Comparison of ENCODE assay signal across 23 cellular contexts in genomic region chr12:90519285-90519684, GRCh38.
DNase-seq lines count a peak whose midpoint lies in the region; ATAC-seq and TF ChIP-seq lines count a peak whose summit lies in the region.
"Had no signal": no experiment of that assay in that cellular context is flagged by ENCODE, and none has a peak within 500 bp of the region (broad histone marks: within the 10 kb centered on the region; RNA-seq: fewer than 3 reads in every experiment).

No MANE protein-coding gene starts in this region.

- no peaks in the 10 kb centered on the region for H3K27me3 Mint-ChIP-seq in activated T-helper 17 cell treated with anti-CD3 and anti-CD28 coated beads, Interleukin-2, amount 50 U/mL, for 72 hours

- intact Hi-C loops in PC-9 (cut with micrococcal nuclease; ENCODE audit: unreplicated experiment) (no loop called here), left lung (cut with DNase I) (no loop called here)

- no peaks in the 10 kb centered on the region for H3K9me3 Mint-ChIP-seq in activated T-helper 17 cell treated with anti-CD3 and anti-CD28 coated beads, Interleukin-2, amount 50 U/mL, for 72 hours
- H3K9me3 Mint-ChIP-seq: CD8-positive, alpha-beta T cell had no signal

- POLR2A ChIA-PET in PC-9 (lab: Charles Lee; ENCODE audit: unreplicated experiment), result no interaction called here

- no peaks in the 10 kb centered on the region for H4K20me1 ChIP-seq in PC-9 (ENCODE audit: insufficient read depth)

- no peak overlapping the region for H3K27ac Mint-ChIP-seq in activated T-helper 17 cell treated with anti-CD3 and anti-CD28 coated beads, Interleukin-2, amount 50 U/mL, for 72 hours
- H3K27ac Mint-ChIP-seq: CD8-positive, alpha-beta T cell had no signal

- H3K36me3 ChIP-seq in PC-9 (ENCODE audit: low read depth) (no peaks in the 10 kb centered on the region), left lung (no peaks in the 10 kb centered on the region)

- no peaks in the 10 kb centered on the region for H3K79me2 ChIP-seq in PC-9 (ENCODE audit: low read depth)

- no peak for DNase-seq in SKM-1 (lab: John Stamatoyannopoulos, UW; ENCODE audit: unreplicated experiment)
- no peak for DNase-seq in PC-9
- no peak for DNase-seq in left lung
- DNase-seq in T1000 (lab: John Stamatoyannopoulos, UW), result no peak
- DNase-seq: AML-193; C1 segment of cervical spinal cord; CD8-positive, alpha-beta T cell; DND-41; GOT3; KBM-7; MM.1S; NCI-H1048; NCI-H1417 treated with DMSO at 0.1 percent for 48 hours; NCI-H187; NCI-H446 treated with DMSO at 0.1 percent for 48 hours; NCI-H526 treated with DMSO at 0.1 percent for 48 hours; Right ventricle myocardium superior; SW 1271 had no signal

- peaks cover 13% of the 10 kb centered on the region for H3K4me1 ChIP-seq in PC-9 (replicated peaks; ENCODE audit: insufficient read depth)
- no peaks in the 10 kb centered on the region for H3K4me1 ChIP-seq in left lung

- no peaks in the 10 kb centered on the region for H3K9me2 ChIP-seq in PC-9 (ENCODE audit: insufficient read depth)

- CTCF ChIA-PET in PC-9 (lab: Charles Lee), result no interaction called here

- no peak overlapping the region for H3K4me2 ChIP-seq in PC-9

- H3K9me3 ChIP-seq in PC-9 (ENCODE audit: insufficient read depth, low read depth) (no peaks in the 10 kb centered on the region), left lung (no peaks in the 10 kb centered on the region)

- BruUV-seq in PC-9 (replicated peaks; lab: Mats Ljungman, UMichigan), result no TSS peak

- TF ChIP-seq CTCF in PC-9 (conservative IDR thresholded peaks at IDR 0.05) (no peak), left lung (IDR thresholded peaks at IDR 0.05) (no peak)

- no peak overlapping the region; the same call in 1 of the 2 replicates for H2AFZ ChIP-seq in PC-9

- no peaks in the 10 kb centered on the region for H3K36me3 Mint-ChIP-seq in activated T-helper 17 cell treated with anti-CD3 and anti-CD28 coated beads, Interleukin-2, amount 50 U/mL, for 72 hours (ENCODE audit: low read depth)
- H3K36me3 Mint-ChIP-seq: CD8-positive, alpha-beta T cell had no signal

- H3K27ac ChIP-seq in PC-9, result no peak overlapping the region
- H3K27ac ChIP-seq in left lung, result no peak overlapping the region

- no peak overlapping the region for H3K4me3 Mint-ChIP-seq in activated T-helper 17 cell treated with anti-CD3 and anti-CD28 coated beads, Interleukin-2, amount 50 U/mL, for 72 hours
- H3K4me3 Mint-ChIP-seq: CD8-positive, alpha-beta T cell had no signal

- H3K4me3 ChIP-seq in PC-9 (no peak overlapping the region), left lung (no peak overlapping the region)

- H3K4me1 Mint-ChIP-seq in activated T-helper 17 cell treated with anti-CD3 and anti-CD28 coated beads, Interleukin-2, amount 50 U/mL, for 72 hours, result peaks cover 6% of the 10 kb centered on the region

- ATAC-seq in GM18519 (IDR thresholded peaks at IDR 0.05; ENCODE audit: low FRiP score, unreplicated experiment) (peak; percentile 53), GM19023 (IDR thresholded peaks at IDR 0.05; ENCODE audit: unreplicated experiment) (peak; percentile 49), HG02852 (IDR thresholded peaks at IDR 0.05; ENCODE audit: unreplicated experiment) (peak; percentile 66), left lung (no peak)
- ATAC-seq in activated T-helper 17 cell treated with anti-CD3 and anti-CD28 coated beads, Interleukin-2, amount 50 U/mL, for 72 hours (replicated peaks), result peak; percentile 42
- ATAC-seq: CD8-positive, alpha-beta T cell; HCT116 had no signal

- H3K27me3 ChIP-seq in PC-9 (ENCODE audit: insufficient read depth, low read depth) (no peaks in the 10 kb centered on the region), left lung (no peaks in the 10 kb centered on the region)

- H3F3A ChIP-seq in PC-9 (ENCODE audit: insufficient read depth, low read depth), result peaks cover 3% of the 10 kb centered on the region; the same call in 1 of the 2 replicates
